ENCODE assay signal across 2 cellular contexts in genomic region chr14:23457587-23458445, GRCh38.
TF ChIP-seq lines count a peak whose summit lies in the region.

No MANE protein-coding gene starts in this region.

TF ChIP-seq in HCT116, 20 proteins besides CTCF, POLR2A, EP300 and RAD21:
- TF ChIP-seq, protein P1, sequence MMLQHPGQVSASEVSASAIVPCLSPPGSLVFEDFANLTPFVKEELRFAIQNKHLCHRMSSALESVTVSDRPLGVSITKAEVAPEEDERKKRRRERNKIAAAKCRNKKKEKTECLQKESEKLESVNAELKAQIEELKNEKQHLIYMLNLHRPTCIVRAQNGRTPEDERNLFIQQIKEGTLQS (IDR thresholded peaks at IDR 0.05): no peak
- TF ChIP-seq FOSL1 (IDR thresholded peaks at IDR 0.05; ENCODE audit: low read depth) (no peak; the same call in 1 of the 2 replicates), ZNF274 (IDR thresholded peaks at IDR 0.05; ENCODE audit: low read depth, low read length) (no peak), TCF7L2 (IDR thresholded peaks at IDR 0.05; ENCODE audit: borderline replicate concordance, extremely low read depth, insufficient read depth, insufficient read length) (no peak), YY1 (IDR thresholded peaks at IDR 0.05; ENCODE audit: extremely low read depth, insufficient replicate concordance, low read depth, low read length) (no peak), SRF (IDR thresholded peaks at IDR 0.05; ENCODE audit: low read depth) (no peak), ZFX (IDR thresholded peaks at IDR 0.05) (no peak), EZH2phosphoT487 (IDR thresholded peaks at IDR 0.05; ENCODE audit: borderline replicate concordance) (no peak), CEBPB (IDR thresholded peaks at IDR 0.05; ENCODE audit: low read depth) (no peak), MAX (IDR thresholded peaks at IDR 0.05) (no peak), SIN3A (IDR thresholded peaks at IDR 0.05; ENCODE audit: low read depth) (no peak), POLR2AphosphoS5 (IDR thresholded peaks at IDR 0.05; ENCODE audit: low read depth, low read length) (no peak), EZH2 (IDR thresholded peaks at IDR 0.05) (no peak), ELF1 (IDR thresholded peaks at IDR 0.05; ENCODE audit: borderline replicate concordance, low read depth) (no peak)
- TF ChIP-seq, protein P2, sequence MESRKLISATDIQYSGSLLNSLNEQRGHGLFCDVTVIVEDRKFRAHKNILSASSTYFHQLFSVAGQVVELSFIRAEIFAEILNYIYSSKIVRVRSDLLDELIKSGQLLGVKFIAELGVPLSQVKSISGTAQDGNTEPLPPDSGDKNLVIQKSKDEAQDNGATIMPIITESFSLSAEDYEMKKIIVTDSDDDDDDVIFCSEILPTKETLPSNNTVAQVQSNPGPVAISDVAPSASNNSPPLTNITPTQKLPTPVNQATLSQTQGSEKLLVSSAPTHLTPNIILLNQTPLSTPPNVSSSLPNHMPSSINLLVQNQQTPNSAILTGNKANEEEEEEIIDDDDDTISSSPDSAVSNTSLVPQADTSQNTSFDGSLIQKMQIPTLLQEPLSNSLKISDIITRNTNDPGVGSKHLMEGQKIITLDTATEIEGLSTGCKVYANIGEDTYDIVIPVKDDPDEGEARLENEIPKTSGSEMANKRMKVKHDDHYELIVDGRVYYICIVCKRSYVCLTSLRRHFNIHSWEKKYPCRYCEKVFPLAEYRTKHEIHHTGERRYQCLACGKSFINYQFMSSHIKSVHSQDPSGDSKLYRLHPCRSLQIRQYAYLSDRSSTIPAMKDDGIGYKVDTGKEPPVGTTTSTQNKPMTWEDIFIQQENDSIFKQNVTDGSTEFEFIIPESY (IDR thresholded peaks at IDR 0.05; ENCODE audit: extremely low read depth, insufficient replicate concordance, low read length): no peak

TF ChIP-seq in K562, 482 proteins besides CTCF, POLR2A, EP300 and RAD21:
- TF ChIP-seq ZNF316 (IDR thresholded peaks at IDR 0.05) (peak; percentile 52; the same call in 1 of the 2 replicates), KDM4B (IDR thresholded peaks at IDR 0.05; ENCODE audit: borderline replicate concordance in 2 of 2, low read depth in 1 of 2) (no peak), CTCFL (IDR thresholded peaks at IDR 0.05; ENCODE audit: borderline replicate concordance, insufficient read depth, low read depth, low read length, poor library complexity, severe bottlenecking) (no peak), ZZZ3 (IDR thresholded peaks at IDR 0.05) (no peak), MCM2 (IDR thresholded peaks at IDR 0.05; ENCODE audit: low read depth) (no peak), ZNF586 (CRISPR knock-in tag; conservative IDR thresholded peaks at IDR 0.05) (no peak), C11orf30 (IDR thresholded peaks at IDR 0.05; ENCODE audit: low read depth) (0 out of 2 replicates have a peak, but pooled peaks have one; percentile 21), KDM5B (IDR thresholded peaks at IDR 0.05; ENCODE audit: insufficient replicate concordance, low read depth, low read length) (no peak)
